In genomic region chr1:169105434-169106094, GRCh38 we compare ENCODE assay signal across 8 cellular contexts. TPM values are rescaled to one million over a fixed set of nuclear protein-coding genes. Genes with fewer than 3 reads are reported as not detected.
DNase-seq lines count a peak whose midpoint lies in the region; ATAC-seq and TF ChIP-seq lines count a peak whose summit lies in the region.

No MANE protein-coding gene starts in this region.

- no peaks in the 10 kb centered on the region for H3K9me3 ChIP-seq in HAP-1

- H3K36me3 ChIP-seq in HAP-1 (replicated peaks) = no peaks in the 10 kb centered on the region; the same call in none of the 2 replicates

- no peaks in the 10 kb centered on the region for H3K36me3 Mint-ChIP-seq in activated T-cell treated with anti-CD3 and anti-CD28 coated beads, Interleukin-2, amount 50 U/mL, for 4 hours (ENCODE audit: insufficient read depth)

- ATAC-seq in activated T-cell treated with anti-CD3 and anti-CD28 coated beads, Interleukin-2, amount 50 U/mL, for 4 hours = peak; percentile 6 to 7
- peak; percentile 10 for ATAC-seq in stimulated activated naive CD8-positive, alpha-beta T cell treated with anti-CD3 and anti-CD28 coated beads, Interleukin-15, amount 100 ng/mL, for 72 hours

- peak in 1 of 3 donors; percentile 44 for TF ChIP-seq CTCF in lower leg skin (IDR thresholded peaks at IDR 0.05)

- H3K27me3 ChIP-seq in HAP-1 (ENCODE audit: low read depth) = no peaks in the 10 kb centered on the region

- TF ChIP-seq POLR2A in lower leg skin (IDR thresholded peaks at IDR 0.05) = no peak

- in situ Hi-C loops in HAP-1 (cut with MboI; ENCODE audit: low sequenced_read_pairs) = loop anchor here (10.0 to 25.0 kb wide), 4 partner anchors 93 to 493 kb away; partner anchors contain the start of genes BLZF1, NME7 and SLC19A2

- H3K4me1 Mint-ChIP-seq in activated T-cell treated with anti-CD3 and anti-CD28 coated beads, Interleukin-2, amount 50 U/mL, for 4 hours (ENCODE audit: low read depth) = peaks cover 39% of the 10 kb centered on the region
- H3K4me1 Mint-ChIP-seq in stimulated activated naive CD8-positive, alpha-beta T cell treated with anti-CD3 and anti-CD28 coated beads, Interleukin-15, amount 100 ng/mL, for 72 hours = peaks cover 52% of the 10 kb centered on the region

- H3K9me3 Mint-ChIP-seq in activated T-cell treated with anti-CD3 and anti-CD28 coated beads, Interleukin-2, amount 50 U/mL, for 4 hours = no peaks in the 10 kb centered on the region
- no peaks in the 10 kb centered on the region for H3K9me3 Mint-ChIP-seq in stimulated activated naive CD8-positive, alpha-beta T cell treated with anti-CD3 and anti-CD28 coated beads, Interleukin-15, amount 100 ng/mL, for 72 hours

- peak overlapping the region in 1 of 2 donors; percentile 58 for H3K27ac Mint-ChIP-seq in stimulated activated naive CD8-positive, alpha-beta T cell treated with anti-CD3 and anti-CD28 coated beads, Interleukin-15, amount 100 ng/mL, for 72 hours

- peaks cover 13% of the 10 kb centered on the region for H3K27me3 Mint-ChIP-seq in activated T-cell treated with anti-CD3 and anti-CD28 coated beads, Interleukin-2, amount 50 U/mL, for 4 hours (ENCODE audit: low read depth)
- H3K27me3 Mint-ChIP-seq in stimulated activated naive CD8-positive, alpha-beta T cell treated with anti-CD3 and anti-CD28 coated beads, Interleukin-15, amount 100 ng/mL, for 72 hours = peaks cover 19% of the 10 kb centered on the region

- H3K4me3 ChIP-seq in HAP-1 = peak overlapping the region; percentile 91
- H3K4me3 ChIP-seq in lower leg skin (ENCODE audit: low read depth, poor library complexity, severe bottlenecking) = peak overlapping the region; percentile 73

- intact Hi-C loops in lower leg skin (cut with DNase I; ENCODE audit: low total_unique reads) = no loop called here

- 3 to 6% methylated on average over 24 to 33 of the region's 47 CpGs for WGBS in lower leg skin, 2 donors

- peak overlapping the region; percentile 70 for H3K4me3 Mint-ChIP-seq in activated T-cell treated with anti-CD3 and anti-CD28 coated beads, Interleukin-2, amount 50 U/mL, for 4 hours
- H3K4me3 Mint-ChIP-seq in stimulated activated naive CD8-positive, alpha-beta T cell treated with anti-CD3 and anti-CD28 coated beads, Interleukin-15, amount 100 ng/mL, for 72 hours = peak overlapping the region; percentile 88 to 94

- peaks cover 35% of the 10 kb centered on the region for H3K4me1 ChIP-seq in HAP-1

- peak; percentile 9 for DNase-seq in activated T-cell treated with anti-CD3 and anti-CD28 coated beads, Interleukin-2, amount 50 U/mL, for 4 hours
- no peak for DNase-seq in activated T-cell treated with anti-CD3 and anti-CD28 coated beads for 4 hours
- DNase-seq in HAP-1 (ENCODE audit: low spot score in 2 of 2) = peak; percentile 50 to 87
- peak; percentile 84 for DNase-seq in M059J (ENCODE audit: low read depth)
- DNase-seq in T-helper 2 cell = peak in 3 of 5 experiments; percentile 20 to 25 (median 20)
- peak; percentile 56 for DNase-seq in cortex of kidney (lab: John Stamatoyannopoulos, UW)
- DNase-seq in lower leg skin (ENCODE audit: low spot score in 2 of 2) = peak; percentile 54 to 92
- DNase-seq in stimulated activated naive CD8-positive, alpha-beta T cell treated with anti-CD3 and anti-CD28 coated beads, Interleukin-15, amount 100 ng/mL, for 72 hours = no peak

RNA-seq across cellular contexts. Expression of gene ATP1B1, which starts 0.9 kb away (rescaled TPM):
- 10 to 100 TPM in 1 of 3 donors, 1 to 10 TPM in 2; 5.8 to 10.8 (median 6.2) TPM for total RNA-seq in activated T-cell treated with anti-CD3 and anti-CD28 coated beads, Interleukin-2, amount 50 U/mL, for 4 hours
- 68.2 and 71.0 TPM in 2 replicates for total RNA-seq in M059J (2014; rRNA removed; shearing (Covaris generic))
- 100 to 1,000 TPM in 2 of 4 donors, 10 to 100 TPM in 2; 35.3 to 213 (median 122) TPM for total RNA-seq in lower leg skin

Comparison
In these comparisons a context has a peak if more than half of its experiments do, and no peak if none do; other contexts are left out.
1. DNase-seq: peak in activated T-cell treated with anti-CD3 and anti-CD28 coated beads, Interleukin-2, amount 50 U/mL, for 4 hours (single experiment), HAP-1 (2 of 2), M059J (single experiment), T-helper 2 cell (3 of 5), cortex of kidney (single experiment) and lower leg skin (2 of 2); none in activated T-cell treated with anti-CD3 and anti-CD28 coated beads for 4 hours (single experiment) and stimulated activated naive CD8-positive, alpha-beta T cell treated with anti-CD3 and anti-CD28 coated beads, Interleukin-15, amount 100 ng/mL, for 72 hours (0 of 2).